In genomic region chr3:116470589-116470988, GRCh38 we compare ENCODE assay signal across 2 cellular contexts.
TF ChIP-seq lines count a peak whose summit lies in the region.

No MANE protein-coding gene starts in this region.

TF ChIP-seq in IMR-90, 13 proteins besides CTCF, POLR2A, EP300 and RAD21 (continued from another document):
- no peak for TF ChIP-seq CHD1 (IDR thresholded peaks at IDR 0.05; ENCODE audit: low read depth, low read length)

TF ChIP-seq in SK-N-SH treated with all-trans-retinoic acid at 6 μM for 48 hours, 23 proteins besides CTCF, POLR2A, EP300 and RAD21 (continued from another document):
- TF ChIP-seq TSHZ2 (CRISPR knock-in tag; IDR thresholded peaks at IDR 0.05) (no peak), SNAI2 (CRISPR knock-in tag; IDR thresholded peaks at IDR 0.05) (no peak), TCF4 (CRISPR knock-in tag; IDR thresholded peaks at IDR 0.05; ENCODE audit: borderline replicate concordance) (no peak), ZFP30 (CRISPR knock-in tag; IDR thresholded peaks at IDR 0.05) (no peak), OSR1 (CRISPR knock-in tag; IDR thresholded peaks at IDR 0.05) (no peak), RARB (CRISPR knock-in tag; IDR thresholded peaks at IDR 0.05) (no peak), ZNF8 (CRISPR knock-in tag; IDR thresholded peaks at IDR 0.05) (no peak), ZNF70 (CRISPR knock-in tag; IDR thresholded peaks at IDR 0.05) (no peak)
